21 cellular contexts compared by ENCODE assay signal in the genomic region with DNA sequence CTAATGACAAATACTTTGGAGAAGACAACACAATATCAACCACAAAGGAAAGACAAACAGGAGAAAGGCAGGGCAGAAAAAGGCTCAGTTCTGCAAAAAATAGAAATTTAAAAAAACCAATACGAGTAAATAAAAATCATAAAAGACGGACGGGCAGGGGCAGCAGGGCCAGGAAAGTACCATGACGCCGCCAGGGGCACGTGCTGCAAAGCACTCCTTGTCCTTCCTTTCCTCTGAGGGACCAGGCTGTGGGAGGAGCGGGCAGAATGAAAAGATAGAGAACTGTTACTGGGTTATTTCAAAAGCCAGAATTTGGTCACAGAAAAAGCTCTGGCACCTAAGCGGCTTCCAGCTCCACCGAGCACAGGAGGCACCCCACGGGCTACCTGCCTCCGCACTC. TPM values are rescaled to one million over a fixed set of nuclear protein-coding genes. Genes with fewer than 3 reads are reported as not detected.
DNase-seq lines count a peak whose midpoint lies in the region; TF ChIP-seq lines count a peak whose summit lies in the region.
"Had no signal": no experiment of that assay in that cellular context is flagged by ENCODE, and none has a peak within 500 bp of the region (broad histone marks: within the 10 kb centered on the region; RNA-seq: fewer than 3 reads in every experiment).

No MANE protein-coding gene starts in this region.

- H2BK15ac ChIP-seq in neuronal stem cell (ENCODE audit: low read length) = no peak overlapping the region

- no peak overlapping the region for H3K4me2 ChIP-seq in neuronal stem cell (ENCODE audit: insufficient read depth, low read length, poor library complexity, severe bottlenecking)
- H3K4me2 ChIP-seq: A549 had no signal

- H2AFZ ChIP-seq in neuronal stem cell (ENCODE audit: low read length) = no peak overlapping the region

- no peak for DNase-seq in dorsolateral prefrontal cortex
- no peak for DNase-seq in neuronal stem cell (ENCODE audit: low spot score)
- DNase-seq in testis = peak; percentile 38
- no peak for DNase-seq in posterior vena cava (ENCODE audit: low spot score)
- DNase-seq in H4 (ENCODE audit: low spot score) = no peak
- no peak for DNase-seq in OCI-M1 (lab: John Stamatoyannopoulos, UW)
- DNase-seq: BE2C; Calu3; CD8-positive, alpha-beta memory T cell; GF-D8; KBM-7; NCI-H1105 treated with DMSO at 0.1 percent for 48 hours; NCI-H146; NCI-H1930; NCI-H2107; NCI-H446; NCI-H524 treated with DMSO at 0.1 percent for 48 hours; NCI-H774 had no signal

- H3K9ac ChIP-seq in HUES6 (ENCODE audit: low read length) (no peak overlapping the region), neuronal stem cell (ENCODE audit: low read depth, low read length, poor library complexity) (no peak overlapping the region)

- intact Hi-C loops in dorsolateral prefrontal cortex (cut with DNase I) (loop anchor here (2.0 to 5.0 kb wide), 4 partner anchors 53 to 153 kb away; a partner anchor contains a TSS), testis (cut with DNase I; ENCODE audit: low total_unique reads) (no loop called here), posterior vena cava (cut with DNase I) (loop anchor here in 1 of 2 donors (10.0 kb wide), 1 partner anchor 61 kb away; no protein-coding TSS in a partner anchor)

- TF ChIP-seq POLR2A in testis (IDR thresholded peaks at IDR 0.05) = no peak

- H3K4me3 ChIP-seq in HUES6 (ENCODE audit: low read depth, low read length) (no peak overlapping the region), dorsolateral prefrontal cortex (peak overlapping the region in 13 of 59 donors; percentile 24 to 67 (median 55)), neuronal stem cell (ENCODE audit: low read length in 2 of 2) (no peak overlapping the region), testis (no peak overlapping the region)
- H3K4me3 ChIP-seq: A549, SJCRH30 had no signal

- H2BK120ac ChIP-seq in neuronal stem cell (ENCODE audit: low read depth, low read length) = no peak overlapping the region

- no peak overlapping the region for H3K4ac ChIP-seq in neuronal stem cell (ENCODE audit: low read length)

- H4K91ac ChIP-seq in neuronal stem cell (ENCODE audit: low read depth, low read length, poor library complexity) = no peak overlapping the region

- peak overlapping the region; percentile 30; the same call in 1 of the 2 replicates for H3K27ac ChIP-seq in HUES6 (ENCODE audit: low read depth, low read length)
- H3K27ac ChIP-seq in dorsolateral prefrontal cortex = peak overlapping the region in 51 of 59 donors; percentile 12 to 98 (median 93)
- no peak overlapping the region for H3K27ac ChIP-seq in neuronal stem cell (replicated peaks; ENCODE audit: low read length)
- H3K27ac ChIP-seq in testis = no peak overlapping the region
- H3K27ac ChIP-seq: A549, SJCRH30 had no signal

- no peak overlapping the region for H3K18ac ChIP-seq in neuronal stem cell (ENCODE audit: low read length)

- no CpG with 5 or more reads among the region's 11 CpGs for WGBS in neuronal stem cell (ENCODE audit: extremely low coverage in 2 of 2, insufficient read length in 2 of 2, insufficient replicate concordance in 1 of 2), 2 donors
- WGBS in testis, 2 donors = 81% methylated on average over 11 of the region's 11 CpGs

- no peaks in the 10 kb centered on the region for H3K9me3 ChIP-seq in HUES6 (ENCODE audit: control insufficient read depth, insufficient read depth, low read depth, low read length)
- no peaks in the 10 kb centered on the region for H3K9me3 ChIP-seq in neuronal stem cell (replicated peaks in 1 of 2; ENCODE audit: control insufficient read depth in 2 of 2, insufficient read depth in 1 of 2, low read depth in 1 of 2, low read length in 2 of 2)
- H3K9me3 ChIP-seq in testis = no peaks in the 10 kb centered on the region
- H3K9me3 ChIP-seq: A549, BE2C, SJCRH30 had no signal

- H3K23ac ChIP-seq in neuronal stem cell (ENCODE audit: low read depth, low read length, poor library complexity) = no peak overlapping the region

- H4K8ac ChIP-seq in neuronal stem cell (ENCODE audit: low read depth, low read length) = no peak overlapping the region

- no peak overlapping the region for H3K14ac ChIP-seq in neuronal stem cell (ENCODE audit: low read length)

- H3K36me3 ChIP-seq in HUES6 (ENCODE audit: control insufficient read depth, insufficient read depth, low read length) (peaks cover 6% of the 10 kb centered on the region; the same call in 1 of the 2 replicates), neuronal stem cell (replicated peaks in 1 of 2; ENCODE audit: control insufficient read depth in 2 of 2, insufficient read depth in 2 of 2, low read length in 2 of 2) (peaks cover 2 to 29% of the 10 kb centered on the region in 2 donors), testis (ENCODE audit: low read depth, missing control alignments) (no peaks in the 10 kb centered on the region)
- H3K36me3 ChIP-seq: BE2C had no signal

- H3K79me1 ChIP-seq in neuronal stem cell (ENCODE audit: low read depth, low read length) = peaks cover 2% of the 10 kb centered on the region

- H3K4me1 ChIP-seq in HUES6 (ENCODE audit: control insufficient read depth, insufficient read depth, low read length) (peaks cover 44% of the 10 kb centered on the region), neuronal stem cell (ENCODE audit: control insufficient read depth in 2 of 2, insufficient read depth in 1 of 2, low read depth in 1 of 2, low read length in 2 of 2) (peaks cover 6 to 14% of the 10 kb centered on the region in 2 donors), testis (peaks cover 13% of the 10 kb centered on the region)
- H3K4me1 ChIP-seq: A549, BE2C, SJCRH30 had no signal

- TF ChIP-seq CTCF in dorsolateral prefrontal cortex (IDR thresholded peaks at IDR 0.05 in 54 of 56, conservative IDR thresholded peaks at IDR 0.05 in 2 of 56; ENCODE audit: low read depth in 1 of 56, partially characterized antibody in 56 of 56) = no peak
- no peak for TF ChIP-seq CTCF in testis (IDR thresholded peaks at IDR 0.05)

- H3K27me3 ChIP-seq in HUES6 (ENCODE audit: control insufficient read depth, insufficient read depth, low read length) = no peaks in the 10 kb centered on the region
- no peaks in the 10 kb centered on the region for H3K27me3 ChIP-seq in dorsolateral prefrontal cortex
- H3K27me3 ChIP-seq in neuronal stem cell (ENCODE audit: control insufficient read depth in 3 of 3, insufficient read depth in 3 of 3, low read depth in 1 of 3, low read length in 3 of 3) = no peaks in the 10 kb centered on the region
- H3K27me3 ChIP-seq in testis = no peaks in the 10 kb centered on the region
- H3K27me3 ChIP-seq: BE2C, SJCRH30 had no signal

- H2AK5ac ChIP-seq in neuronal stem cell (ENCODE audit: low read depth, low read length) = no peak overlapping the region

- peak overlapping the region; percentile 42 for H2BK5ac ChIP-seq in neuronal stem cell (ENCODE audit: low read length)

- no peak overlapping the region for H2BK12ac ChIP-seq in neuronal stem cell (ENCODE audit: low read length)

RNA-seq across cellular contexts. Expression of a gene that starts 53.9 kb away (rescaled TPM):
- total RNA-seq in dorsolateral prefrontal cortex (100 to 1,000 TPM in 42 of 120 experiments, 10 to 100 TPM in 78; 55.7 to 140 (median 94.3) TPM), testis (10 to 100 TPM; 30.6 to 67.2 TPM), posterior vena cava (10 to 100 TPM; 30.9 to 37.4 TPM)
- polyA plus RNA-seq in neuronal stem cell (2013, experiment 1 of 2) = 21.5 TPM
- 21.1 TPM for polyA plus RNA-seq in neuronal stem cell (2013, experiment 2 of 2)
- 46.9 TPM for polyA plus RNA-seq in testis (ENCODE audit: insufficient read depth, low read depth, low replicate concordance)
- total RNA-seq in H4 (2014; rRNA removed; shearing (Covaris generic)) = 2.1 and 5.7 TPM in 2 replicates

Comparison
In these comparisons a context has a peak if more than half of its experiments do, and no peak if none do; other contexts are left out.
1. H3K27ac ChIP-seq: peak in HUES6 (single experiment) and dorsolateral prefrontal cortex (51 of 59); none in neuronal stem cell (single experiment) and testis (0 of 2).